ENCODE assay signal across 9 cellular contexts in the genomic region with DNA sequence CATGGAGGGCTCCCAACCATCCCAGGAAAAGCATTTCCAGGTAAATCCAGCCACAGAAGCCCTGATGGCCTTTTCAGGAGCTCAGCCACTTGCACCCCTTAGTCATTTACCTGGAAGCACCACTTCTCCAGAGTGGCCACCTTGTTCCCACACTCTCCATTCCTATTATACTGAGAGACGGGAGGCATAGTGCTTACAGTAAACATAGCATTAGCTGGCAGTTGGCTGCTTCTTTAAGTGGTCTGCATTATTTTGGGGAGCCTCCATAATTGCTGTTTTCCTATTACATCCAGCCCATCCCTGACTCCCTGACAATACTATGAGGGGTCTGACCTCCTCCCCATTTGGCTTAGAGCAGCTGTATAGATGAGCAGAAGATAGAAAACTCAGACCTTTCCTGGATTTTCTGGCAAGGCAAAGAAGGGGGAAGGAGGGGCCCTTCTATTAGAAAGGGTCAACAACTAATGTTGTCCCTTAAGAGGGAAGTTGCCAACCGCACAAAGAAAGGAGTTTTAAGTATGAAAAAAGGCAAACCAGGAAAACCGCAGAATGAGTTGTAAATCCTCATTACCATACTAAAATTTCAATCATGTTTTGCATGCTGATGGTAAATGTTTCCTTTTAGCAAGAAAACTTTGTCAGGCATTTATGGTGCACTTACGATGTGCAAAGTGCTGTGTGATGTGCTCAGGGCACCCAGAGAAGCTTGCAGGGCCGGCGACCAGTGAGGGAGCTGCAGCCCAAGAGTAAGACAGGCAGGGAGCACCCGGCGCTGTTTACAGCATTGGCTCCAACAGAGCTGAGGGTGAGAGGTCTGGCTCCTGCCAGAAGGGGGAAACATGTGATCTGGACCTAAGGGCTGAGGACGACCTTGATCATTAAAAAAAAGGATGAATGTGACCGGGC.
A peak's percentile ranks its signal among the peaks of the same experiment; 100 is the strongest.
DNase-seq lines count a peak whose midpoint lies in the region; ATAC-seq and TF ChIP-seq lines count a peak whose summit lies in the region.
"Had no signal": no experiment of that assay in that cellular context is flagged by ENCODE, and none has a peak within 500 bp of the region (broad histone marks: within the 10 kb centered on the region; RNA-seq: fewer than 3 reads in every experiment).

No MANE protein-coding gene starts in this region.

- H3K56ac ChIP-seq in mesendoderm (ENCODE audit: low read length), result peak overlapping the region; percentile 42

- no peak overlapping the region for H3K4me3 ChIP-seq in mesendoderm (ENCODE audit: low read length)
- no peak overlapping the region for H3K4me3 ChIP-seq in MM.1S (ENCODE audit: low read length)
- H3K4me3 ChIP-seq: Peyer's patch had no signal

- H3K36me3 ChIP-seq in mesendoderm (ENCODE audit: control insufficient read depth, insufficient read depth, low read length) (no peaks in the 10 kb centered on the region), MM.1S (replicated peaks; ENCODE audit: insufficient read depth, low read length) (no peaks in the 10 kb centered on the region)
- H3K36me3 ChIP-seq: Peyer's patch had no signal

- peak overlapping the region; percentile 94 for H3K18ac ChIP-seq in mesendoderm (ENCODE audit: low read length)

- H4K5ac ChIP-seq in mesendoderm (ENCODE audit: low read length), result no peak overlapping the region

- TF ChIP-seq CTCF in MM.1S (IDR thresholded peaks at IDR 0.05; ENCODE audit: low read length), result no peak

- H3K27ac ChIP-seq in mesendoderm (ENCODE audit: low read depth, low read length) (peak overlapping the region; percentile 78), MM.1S (ENCODE audit: low read length) (no peak overlapping the region)

- H4K8ac ChIP-seq in mesendoderm (ENCODE audit: low read depth, low read length), result no peak overlapping the region

- no peak overlapping the region for H2BK15ac ChIP-seq in mesendoderm (replicated peaks; ENCODE audit: low read depth)

- peaks cover 5% of the 10 kb centered on the region for H3K4me1 ChIP-seq in mesendoderm (ENCODE audit: control insufficient read depth, low read depth, low read length)
- H3K4me1 ChIP-seq in MM.1S (ENCODE audit: low read length), result no peaks in the 10 kb centered on the region
- H3K4me1 ChIP-seq: Peyer's patch had no signal

- intact Hi-C loops in activated CD4-positive, alpha-beta T cell treated with anti-CD3 and anti-CD28 coated beads for 36 hours (cut with DNase I, micrococcal nuclease), result no loop called here

- H3K9me3 ChIP-seq in MM.1S (replicated peaks; ENCODE audit: insufficient read depth, low read length), result no peaks in the 10 kb centered on the region

- H3K9me3 Mint-ChIP-seq in activated CD4-positive, alpha-beta T cell treated with anti-CD3 and anti-CD28 coated beads for 36 hours (ENCODE audit: low read depth), result peaks cover 8% of the 10 kb centered on the region

- no peak overlapping the region for H2AK5ac ChIP-seq in mesendoderm (ENCODE audit: low read length)

- peaks cover 22% of the 10 kb centered on the region for H3K36me3 Mint-ChIP-seq in activated CD4-positive, alpha-beta T cell treated with anti-CD3 and anti-CD28 coated beads for 36 hours (ENCODE audit: low read depth)

- H3K27me3 Mint-ChIP-seq in activated CD4-positive, alpha-beta T cell treated with anti-CD3 and anti-CD28 coated beads for 36 hours, result no peaks in the 10 kb centered on the region

- no peak overlapping the region for H2BK120ac ChIP-seq in mesendoderm (ENCODE audit: low read depth, low read length)

- no peak overlapping the region for H3K9ac ChIP-seq in mesendoderm (ENCODE audit: low read length)
- H3K9ac ChIP-seq in MM.1S (ENCODE audit: low read length), result no peak overlapping the region

- peaks cover 8% of the 10 kb centered on the region for H3K4me1 Mint-ChIP-seq in activated CD4-positive, alpha-beta T cell treated with anti-CD3 and anti-CD28 coated beads for 36 hours

- H3F3A ChIP-seq in MM.1S (ENCODE audit: insufficient read depth, low read length), result no peaks in the 10 kb centered on the region

- no peak overlapping the region for H2BK5ac ChIP-seq in mesendoderm (ENCODE audit: low read length)

- no peaks in the 10 kb centered on the region for H3K79me1 ChIP-seq in mesendoderm (ENCODE audit: low read length)

- no peaks in the 10 kb centered on the region for H4K20me1 ChIP-seq in MM.1S (ENCODE audit: insufficient read depth, low read length)

- WGBS in mesendoderm (ENCODE audit: extremely low coverage, insufficient coverage, low lambda C conversion rate), result no CpG with 5 or more reads among the region's 10 CpGs

- no peak overlapping the region for H2AFZ ChIP-seq in MM.1S (ENCODE audit: low read length)

- no peaks in the 10 kb centered on the region for H3K9me2 ChIP-seq in MM.1S (replicated peaks; ENCODE audit: insufficient read depth, low read length)

- POLR2A ChIA-PET in activated CD4-positive, alpha-beta T cell treated with anti-CD3 and anti-CD28 coated beads for 36 hours (lab: Charles Lee), result no interaction called here

- ATAC-seq in activated CD4-positive, alpha-beta T cell treated with anti-CD3 and anti-CD28 coated beads for 36 hours, result no peak

- H3K4me2 ChIP-seq in mesendoderm (ENCODE audit: low read length) (no peak overlapping the region), MM.1S (ENCODE audit: low read depth, low read length) (no peak overlapping the region)

- H3K4ac ChIP-seq in mesendoderm (ENCODE audit: low read depth, low read length), result no peak overlapping the region

- H3K27me3 ChIP-seq in mesendoderm (ENCODE audit: insufficient read depth, low read length, poor library complexity) (no peaks in the 10 kb centered on the region), MM.1S (replicated peaks; ENCODE audit: insufficient read depth, low read length) (no peaks in the 10 kb centered on the region)
- H3K27me3 ChIP-seq: Peyer's patch had no signal

- H3K79me2 ChIP-seq in mesendoderm (ENCODE audit: control insufficient read depth, insufficient read depth, low read length) (no peaks in the 10 kb centered on the region), MM.1S (ENCODE audit: low read length) (no peaks in the 10 kb centered on the region)

- no peak overlapping the region for H3K4me3 Mint-ChIP-seq in activated CD4-positive, alpha-beta T cell treated with anti-CD3 and anti-CD28 coated beads for 36 hours

- DNase-seq in Ammon's horn (ENCODE audit: low spot score) (peak; percentile 83), M059J (ENCODE audit: low read depth) (peak; percentile 67), dermis blood vessel endothelial cell (peak; percentile 72), mesendoderm (peak; percentile 92), MM.1S (no peak), NCI-H446 (lab: John Stamatoyannopoulos, UW) (no peak)
- no peak for DNase-seq in activated CD4-positive, alpha-beta T cell treated with anti-CD3 and anti-CD28 coated beads, Interleukin-2, amount 50 U/mL, for 1 hour
- DNase-seq in activated CD4-positive, alpha-beta T cell treated with anti-CD3 and anti-CD28 coated beads for 36 hours, result no peak
- DNase-seq: Peyer's patch had no signal

- H3K27ac Mint-ChIP-seq in activated CD4-positive, alpha-beta T cell treated with anti-CD3 and anti-CD28 coated beads for 36 hours, result no peak overlapping the region

- peak overlapping the region; percentile 45 for H3K23ac ChIP-seq in mesendoderm (ENCODE audit: low read length)

- CTCF ChIA-PET in activated CD4-positive, alpha-beta T cell treated with anti-CD3 and anti-CD28 coated beads for 36 hours (lab: Charles Lee), result interaction anchor here (0.6 to 2.2 kb wide), 2 partner anchors 19 to 91 kb away, joined by 3 to 7 read pairs; no protein-coding TSS in a partner anchor

Comparison
In these comparisons a context has a peak if more than half of its experiments do, and no peak if none do; other contexts are left out.
1. DNase-seq: peak in Ammon's horn (single experiment), M059J (single experiment), dermis blood vessel endothelial cell (single experiment) and mesendoderm (single experiment); none in MM.1S (single experiment), activated CD4-positive, alpha-beta T cell treated with anti-CD3 and anti-CD28 coated beads, Interleukin-2, amount 50 U/mL, for 1 hour (single experiment), NCI-H446 (0 of 2) and activated CD4-positive, alpha-beta T cell treated with anti-CD3 and anti-CD28 coated beads for 36 hours (single experiment).